ENCODE assay signal across 29 cellular contexts in genomic region chr2:235507928-235508327, GRCh38.
"Had no signal": no experiment of that assay in that cellular context is flagged by ENCODE, and none has a peak within 500 bp of the region (broad histone marks: within the 10 kb centered on the region; RNA-seq: fewer than 3 reads in every experiment).

No MANE protein-coding gene starts in this region.

- ATAC-seq: activated CD4-positive, alpha-beta T cell treated with anti-CD3 and anti-CD28 coated beads for 36 hours; activated CD8-positive, alpha-beta memory T cell treated with anti-CD3 and anti-CD28 coated beads, Interleukin-2, amount 10 ng/mL, durations not matched to agents 7 days and 5 days; activated CD8-positive, alpha-beta T cell treated with anti-CD3 and anti-CD28 coated beads, Interleukin-2, amount 10 ng/mL, durations not matched to agents 7 days and 5 days; activated naive CD8-positive, alpha-beta T cell treated with anti-CD3 and anti-CD28 coated beads, Interleukin-2, amount 50 U/mL, for 24 hours; body of pancreas; effector memory CD8-positive, alpha-beta T cell; esophagus mucosa; T-helper 17 cell had no signal

- H3K27me3 ChIP-seq: adrenal gland, body of pancreas had no signal

- DNase-seq: activated CD4-positive, alpha-beta memory T cell treated with anti-CD3 and anti-CD28 coated beads for 36 hours; activated CD4-positive, alpha-beta T cell treated with anti-CD3 and anti-CD28 coated beads for 36 hours; activated CD4-positive, alpha-beta T cell treated with anti-CD3 and anti-CD28 coated beads, Interleukin-2, amount 10 ng/mL, durations not matched to agents 24 days and 14 days; activated CD4-positive, CD25-positive, alpha-beta regulatory T cell; activated CD4-positive, CD25-positive, alpha-beta regulatory T cell treated with anti-CD3 and anti-CD28 coated beads, Interleukin-2, amount 50 U/mL, for 72 hours; activated CD8-positive, alpha-beta memory T cell treated with anti-CD3 and anti-CD28 coated beads, Interleukin-2, amount 10 ng/mL, durations not matched to agents 7 days and 5 days; activated CD8-positive, alpha-beta memory T cell treated with anti-CD3 and anti-CD28 coated beads, Interleukin-2, amount 50 U/mL, for 4 hours; activated CD8-positive, alpha-beta T cell treated with anti-CD3 and anti-CD28 coated beads, Interleukin-2, amount 10 ng/mL, durations not matched to agents 7 days and 5 days; activated effector memory CD4-positive, alpha-beta T cell treated with anti-CD3 and anti-CD28 coated beads, Interleukin-2, amount 50 U/mL, for 16 hours; activated naive CD4-positive, alpha-beta T cell treated with anti-CD3 and anti-CD28 coated beads for 36 hours; activated naive CD8-positive, alpha-beta T cell treated with anti-CD3 and anti-CD28 coated beads for 36 hours; activated naive CD8-positive, alpha-beta T cell treated with anti-CD3 and anti-CD28 coated beads, Interleukin-2, amount 50 U/mL, for 24 hours; activated T-cell treated with anti-CD3 and anti-CD28 coated beads, Interleukin-2, amount 50 U/mL, for 1 hour; activated T-cell treated with anti-CD3 and anti-CD28 coated beads, Interleukin-2, amount 50 U/mL, for 48 hours; adrenal gland; amygdala; body of pancreas; cortex of kidney; dermis blood vessel endothelial cell; effector CD4-positive, alpha-beta T cell; effector memory CD8-positive, alpha-beta T cell; foreskin fibroblast; T-helper 1 cell; T-helper 17 cell; T1000 had no signal

- H3K36me3 ChIP-seq: adrenal gland had no signal

- H3K27ac ChIP-seq: adrenal gland, body of pancreas had no signal

- FAIRE-seq: colon, endometrium, frontal cortex had no signal

- H3K9me3 ChIP-seq: adrenal gland, body of pancreas had no signal

- H3K4me3 ChIP-seq: adrenal gland, body of pancreas had no signal
